Comparison of ENCODE assay signal across 8 cellular contexts in the genomic region with DNA sequence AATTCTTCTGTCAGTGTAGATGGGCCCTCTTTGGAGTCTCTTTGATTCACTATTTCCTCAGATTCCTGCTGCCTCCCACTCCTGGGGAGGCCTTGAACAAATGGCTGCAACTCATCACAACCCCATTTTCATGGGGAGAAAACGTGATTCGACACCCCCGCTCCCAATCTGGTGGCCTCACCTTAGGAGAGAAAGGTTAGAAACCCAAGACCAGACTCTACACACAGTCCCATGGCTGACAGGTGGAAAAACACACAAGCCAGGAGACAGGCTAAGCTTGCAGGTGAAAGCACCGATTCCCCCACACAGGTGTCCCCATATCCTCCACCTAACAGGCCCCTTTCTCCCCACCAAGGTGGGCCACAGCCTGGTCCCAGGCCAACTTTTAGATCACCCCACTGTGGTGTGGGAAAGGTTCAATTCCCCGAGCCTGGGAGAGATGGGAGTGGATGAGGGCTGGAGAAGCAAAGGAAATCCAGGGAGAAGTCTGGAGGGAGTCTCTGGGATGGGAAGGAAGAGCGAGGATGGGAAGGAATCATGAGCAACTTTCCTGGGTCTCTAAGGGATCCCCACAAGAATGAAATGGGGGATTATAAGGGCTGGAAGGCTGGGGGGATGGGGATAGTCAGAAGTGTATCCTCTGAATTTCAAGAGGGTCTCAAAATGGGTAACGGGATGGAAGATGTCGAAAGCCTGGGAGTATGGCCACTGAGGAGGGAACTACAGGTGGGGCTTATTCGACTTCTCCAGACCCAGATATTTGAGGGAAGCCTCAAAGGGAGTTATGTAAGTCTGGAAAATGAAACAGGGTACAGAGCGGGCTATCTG. TPM values are rescaled to one million over a fixed set of nuclear protein-coding genes. Genes with fewer than 3 reads are reported as not detected.
DNase-seq lines count a peak whose midpoint lies in the region; ATAC-seq and TF ChIP-seq lines count a peak whose summit lies in the region.

No MANE protein-coding gene starts in this region.

- peaks cover 20% of the 10 kb centered on the region for H3K36me3 Mint-ChIP-seq in endodermal cell (ENCODE audit: low read depth)

- H3K4me1 ChIP-seq in SJCRH30 (peaks cover 29% of the 10 kb centered on the region), endodermal cell (ENCODE audit: control insufficient read depth, insufficient read depth, low read length) (peaks cover 7% of the 10 kb centered on the region), osteoblast (ENCODE audit: insufficient read depth, low read length) (peaks cover 40% of the 10 kb centered on the region)

- peak overlapping the region; percentile 91 for H3K27ac Mint-ChIP-seq in endodermal cell

- ATAC-seq in GM19023 (IDR thresholded peaks at IDR 0.05; ENCODE audit: unreplicated experiment) (no peak), GM21528 (IDR thresholded peaks at IDR 0.05; ENCODE audit: low FRiP score, unreplicated experiment) (no peak), GM18861 (IDR thresholded peaks at IDR 0.05; ENCODE audit: unreplicated experiment) (no peak)

- peak overlapping the region; percentile 95 for H3K4me3 ChIP-seq in SJCRH30
- peak overlapping the region; percentile 93 for H3K4me3 ChIP-seq in endodermal cell (ENCODE audit: low read length)
- peak overlapping the region; percentile 92 for H3K4me3 ChIP-seq in osteoblast (ENCODE audit: insufficient read depth, low read length)

- peaks cover 22% of the 10 kb centered on the region for H3K36me3 ChIP-seq in SJCRH30
- peaks cover 22% of the 10 kb centered on the region for H3K36me3 ChIP-seq in endodermal cell (ENCODE audit: control insufficient read depth, insufficient read depth, low read length)
- H3K36me3 ChIP-seq in osteoblast (ENCODE audit: insufficient read depth, low read length): peaks cover 2% of the 10 kb centered on the region

- 39 to 43% methylated on average over 9 to 10 of the region's 10 CpGs for WGBS in endodermal cell (ENCODE audit: insufficient coverage in 1 of 2, insufficient read length in 1 of 2), 2 experiments

- H3K79me2 ChIP-seq in osteoblast (ENCODE audit: insufficient read depth, low read length): peaks cover 85% of the 10 kb centered on the region

- TF ChIP-seq CTCF in endodermal cell (conservative IDR thresholded peaks at IDR 0.05): no peak
- TF ChIP-seq CTCF in osteoblast (IDR thresholded peaks at IDR 0.05; ENCODE audit: extremely low read depth, low read depth, low read length): no peak

- no peaks in the 10 kb centered on the region for H3K27me3 ChIP-seq in SJCRH30
- no peaks in the 10 kb centered on the region for H3K27me3 ChIP-seq in endodermal cell (ENCODE audit: control insufficient read depth, insufficient read depth, low read length, poor library complexity, severe bottlenecking)
- H3K27me3 ChIP-seq in osteoblast (ENCODE audit: insufficient read depth, low read length): no peaks in the 10 kb centered on the region

- H3K4me2 ChIP-seq in osteoblast (ENCODE audit: insufficient read depth, low read length): peak overlapping the region; percentile 93

- no peaks in the 10 kb centered on the region for H3K27me3 Mint-ChIP-seq in endodermal cell (ENCODE audit: insufficient read depth)

- peak; percentile 28 for DNase-seq in ELR (ENCODE audit: low read depth)
- DNase-seq in SJCRH30: no peak
- DNase-seq in endodermal cell: no peak
- DNase-seq in osteoblast (ENCODE audit: insufficient read length, low spot score, missing footprints): peak; percentile 76
- no peak for DNase-seq in DMS153 (lab: John Stamatoyannopoulos, UW)

- no peaks in the 10 kb centered on the region for H3K9me3 ChIP-seq in SJCRH30 (replicated peaks)
- no peaks in the 10 kb centered on the region for H3K9me3 ChIP-seq in endodermal cell (ENCODE audit: control insufficient read depth, low read length)
- no peaks in the 10 kb centered on the region for H3K9me3 ChIP-seq in osteoblast (ENCODE audit: low read depth, low read length)

- H2AFZ ChIP-seq in osteoblast (ENCODE audit: low read length): peak overlapping the region; percentile 58

- H3K4me3 Mint-ChIP-seq in endodermal cell: peak overlapping the region; percentile 92

- peak overlapping the region; percentile 66 for H3K9ac ChIP-seq in endodermal cell (ENCODE audit: extremely low read depth, low read length, poor library complexity, severe bottlenecking)

- H3K4me1 Mint-ChIP-seq in endodermal cell: peaks cover 50% of the 10 kb centered on the region

- H3K27ac ChIP-seq in SJCRH30 (peak overlapping the region; percentile 51), endodermal cell (ENCODE audit: low read depth, low read length) (no peak overlapping the region), osteoblast (ENCODE audit: low read depth, low read length) (peak overlapping the region; percentile 70)

- H4K20me1 ChIP-seq in osteoblast (ENCODE audit: insufficient read depth, low read length): peaks cover 27% of the 10 kb centered on the region

- H3K9me3 Mint-ChIP-seq in endodermal cell: no peaks in the 10 kb centered on the region

RNA-seq across cellular contexts. Expression of gene PLAGL2, which starts 0.9 kb away (rescaled TPM):
- total RNA-seq in SJCRH30 (2014; rRNA removed; shearing (Covaris generic)): 19.7 and 21.5 TPM in 2 replicates
- 10 to 100 TPM; 25.5 to 34.5 TPM for total RNA-seq in endodermal cell
- 30.1 TPM for polyA plus RNA-seq in endodermal cell (2013, experiment 1 of 2)
- 26.0 TPM for polyA plus RNA-seq in endodermal cell (2013, experiment 2 of 2)
- total RNA-seq in osteoblast: 2.5 and 2.7 TPM in 2 replicates

RNA-seq across cellular contexts. Expression of gene POFUT1, which starts 1.1 kb away (rescaled TPM):
- total RNA-seq in SJCRH30 (2014; rRNA removed; shearing (Covaris generic)): 63.0 and 66.6 TPM in 2 replicates
- total RNA-seq in endodermal cell (10 to 100 TPM; 43.9 to 44.8 TPM), osteoblast (40.9 and 43.0 TPM in 2 replicates)
- polyA plus RNA-seq in endodermal cell (2013, experiment 1 of 2): 27.7 TPM
- 25.8 TPM for polyA plus RNA-seq in endodermal cell (2013, experiment 2 of 2)

Comparison
In these comparisons a context has a peak if more than half of its experiments do, and no peak if none do; other contexts are left out.
1. DNase-seq: peak in ELR (single experiment) and osteoblast (single experiment); none in SJCRH30 (0 of 2), endodermal cell (single experiment) and DMS153 (single experiment).
2. Peak in every context shown above with its lines, with median percentiles within 50 percentile points of each other: H3K4me3 ChIP-seq.